11 cellular contexts compared by ENCODE assay signal in genomic region chr16:2196981-2197511, GRCh38. TPM values are rescaled to one million over a fixed set of nuclear protein-coding genes. Genes with fewer than 3 reads are reported as not detected.
A peak's percentile ranks its signal among the peaks of the same experiment; 100 is the strongest.
DNase-seq lines count a peak whose midpoint lies in the region; ATAC-seq and TF ChIP-seq lines count a peak whose summit lies in the region.
"Had no signal": no experiment of that assay in that cellular context is flagged by ENCODE, and none has a peak within 500 bp of the region (broad histone marks: within the 10 kb centered on the region; RNA-seq: fewer than 3 reads in every experiment).

No MANE protein-coding gene starts in this region.

- DNase-seq in A673 (ENCODE audit: low spot score): no peak
- DNase-seq in H7: no peak
- DNase-seq in mammary epithelial cell: no peak
- no peak for DNase-seq in natural killer cell treated with Interleukin-12 subunit alpha and Interleukin-12 subunit beta and Interleukin-15 and Interleukin-18, amount 100 ng/mL, for 72 hours (ENCODE audit: low spot score)
- no peak for DNase-seq in vagina (ENCODE audit: extremely low spot score in 2 of 2)
- DNase-seq in DMS79 treated with DMSO at 0.1 percent for 48 hours (lab: John Stamatoyannopoulos, UW): no peak
- DNase-seq: activated CD4-positive, CD25-positive, alpha-beta regulatory T cell treated with anti-CD3 and anti-CD28 coated beads, Interleukin-2, amount 50 U/mL, for 72 hours; aorta; NCI-H2029 treated with DMSO at 0.1 percent for 48 hours had no signal

- H3K4me1 ChIP-seq in A673 (ENCODE audit: insufficient read depth, low read length, poor library complexity, severe bottlenecking): peaks cover 7% of the 10 kb centered on the region
- peaks cover 15% of the 10 kb centered on the region for H3K4me1 ChIP-seq in mammary epithelial cell (ENCODE audit: insufficient read depth, low read length)
- peaks cover 18% of the 10 kb centered on the region for H3K4me1 ChIP-seq in vagina

- peak overlapping the region; percentile 20 for H3K4me3 Mint-ChIP-seq in natural killer cell treated with Interleukin-12 subunit alpha and Interleukin-12 subunit beta and Interleukin-15 and Interleukin-18, amount 100 ng/mL, for 72 hours

- H3K4me1 Mint-ChIP-seq in natural killer cell treated with Interleukin-12 subunit alpha and Interleukin-12 subunit beta and Interleukin-15 and Interleukin-18, amount 100 ng/mL, for 72 hours (ENCODE audit: low read depth in 2 of 2): no peaks in the 10 kb centered on the region

- H3K27ac Mint-ChIP-seq in natural killer cell treated with Interleukin-12 subunit alpha and Interleukin-12 subunit beta and Interleukin-15 and Interleukin-18, amount 100 ng/mL, for 72 hours: no peak overlapping the region

- ATAC-seq in natural killer cell treated with Interleukin-12 subunit alpha and Interleukin-12 subunit beta and Interleukin-15 and Interleukin-18, amount 100 ng/mL, for 72 hours: no peak
- ATAC-seq in GM19397 (IDR thresholded peaks at IDR 0.05; ENCODE audit: unreplicated experiment) (no peak), GM19023 (IDR thresholded peaks at IDR 0.05; ENCODE audit: unreplicated experiment) (no peak)

- peaks cover 7 to 18% of the 10 kb centered on the region in 2 donors for H3K27me3 Mint-ChIP-seq in natural killer cell treated with Interleukin-12 subunit alpha and Interleukin-12 subunit beta and Interleukin-15 and Interleukin-18, amount 100 ng/mL, for 72 hours

- H4K20me1 ChIP-seq in mammary epithelial cell (ENCODE audit: insufficient read depth, low read length): no peaks in the 10 kb centered on the region

- no peak for TF ChIP-seq POLR2A in vagina (IDR thresholded peaks at IDR 0.05)

- intact Hi-C loops in A673 (cut with micrococcal nuclease; ENCODE audit: unreplicated experiment) (no loop called here), mammary epithelial cell (cut with micrococcal nuclease) (loop anchor here (10.0 kb wide), 1 partner anchor 228 kb away; the partner anchor contains the start of gene CCNF), vagina (cut with DNase I) (no loop called here)

- H3K4me3 ChIP-seq in A673 (ENCODE audit: low read depth, low read length, poor library complexity, severe bottlenecking) (peak overlapping the region; percentile 35), H7 (ENCODE audit: insufficient read depth, low read depth, low read length) (peak overlapping the region; percentile 32), mammary epithelial cell (replicated peaks in 1 of 3; ENCODE audit: insufficient read depth in 1 of 3, low read depth in 2 of 3, low read length in 3 of 3) (no peak overlapping the region), vagina (peak overlapping the region in 1 of 2 donors; percentile 37)

- H3K27ac ChIP-seq in A673 (ENCODE audit: low read depth, low read length, poor library complexity, severe bottlenecking): no peak overlapping the region
- H3K27ac ChIP-seq in mammary epithelial cell (ENCODE audit: insufficient read depth, low read depth, low read length): no peak overlapping the region
- no peak overlapping the region for H3K27ac ChIP-seq in vagina

- in situ Hi-C loops in mammary epithelial cell (cut with MboI; ENCODE audit: low sequenced_read_pairs in 2 of 2): no loop called here

- no peak overlapping the region for H3K9ac ChIP-seq in mammary epithelial cell (ENCODE audit: insufficient read depth, low read length)

- no peaks in the 10 kb centered on the region for H3K9me3 Mint-ChIP-seq in natural killer cell treated with Interleukin-12 subunit alpha and Interleukin-12 subunit beta and Interleukin-15 and Interleukin-18, amount 100 ng/mL, for 72 hours

- H3K27me3 ChIP-seq in A673 (replicated peaks; ENCODE audit: insufficient read depth, low read depth, low read length, poor library complexity) (peaks cover 26% of the 10 kb centered on the region), H7 (ENCODE audit: control insufficient read depth, insufficient read depth, low read length) (peaks cover 35% of the 10 kb centered on the region), mammary epithelial cell (ENCODE audit: insufficient read depth, low read length) (no peaks in the 10 kb centered on the region), vagina (peaks cover 11% of the 10 kb centered on the region)

- H3K4me2 ChIP-seq in mammary epithelial cell (ENCODE audit: insufficient read depth, low read depth, low read length): peak overlapping the region; percentile 62

- TF ChIP-seq CTCF in A673 (conservative IDR thresholded peaks at IDR 0.05; ENCODE audit: low read depth, low read length) (no peak), mammary epithelial cell (conservative IDR thresholded peaks at IDR 0.05 in 1 of 2, IDR thresholded peaks at IDR 0.05 in 1 of 2; ENCODE audit: extremely low read depth in 1 of 2, insufficient read depth in 1 of 2, low read depth in 1 of 2, low read length in 2 of 2) (no peak), vagina (IDR thresholded peaks at IDR 0.05) (no peak)

- H3K9me3 ChIP-seq in A673 (ENCODE audit: low read depth, low read length, poor library complexity, severe bottlenecking) (no peaks in the 10 kb centered on the region), mammary epithelial cell (replicated peaks; ENCODE audit: insufficient read depth, low read length) (no peaks in the 10 kb centered on the region), vagina (no peaks in the 10 kb centered on the region)

- H3K36me3 Mint-ChIP-seq in natural killer cell treated with Interleukin-12 subunit alpha and Interleukin-12 subunit beta and Interleukin-15 and Interleukin-18, amount 100 ng/mL, for 72 hours: no peaks in the 10 kb centered on the region

- CTCF ChIA-PET in A673 (lab: Charles Lee) (no interaction called here), mammary epithelial cell (lab: Charles Lee; ENCODE audit: low non-redundant PET) (no interaction called here)

- WGBS in mammary epithelial cell (ENCODE audit: low coverage, missing lambda C conversion rate): 93% methylated on average over 2 of the region's 32 CpGs

- no peaks in the 10 kb centered on the region for H3K36me3 ChIP-seq in A673 (ENCODE audit: insufficient read depth, low read length, poor library complexity, severe bottlenecking)
- H3K36me3 ChIP-seq in H7 (replicated peaks; ENCODE audit: control insufficient read depth, insufficient read depth, low read length): no peaks in the 10 kb centered on the region
- no peaks in the 10 kb centered on the region for H3K36me3 ChIP-seq in mammary epithelial cell (ENCODE audit: insufficient read depth, low read length)
- H3K36me3 ChIP-seq in vagina: no peaks in the 10 kb centered on the region

- H2AFZ ChIP-seq in mammary epithelial cell (ENCODE audit: low read depth, low read length): peak overlapping the region; percentile 23

- dilution Hi-C loops in mammary epithelial cell (cut with HindIII; ENCODE audit: low sequenced_read_pairs): no loop called here

- H3K79me2 ChIP-seq in mammary epithelial cell (ENCODE audit: insufficient read depth, low read length): no peaks in the 10 kb centered on the region

- POLR2A ChIA-PET in A673 (lab: Charles Lee; ENCODE audit: low non-redundant PET): no interaction called here

- no TSS peak for BruUV-seq in A673 (replicated peaks; lab: Mats Ljungman, UMichigan)
- no TSS peak for BruUV-seq in mammary epithelial cell (replicated peaks; lab: Mats Ljungman, UMichigan)

RNA-seq across cellular contexts. Expression of gene CASKIN1, which starts 0.6 kb away (rescaled TPM):
- total RNA-seq in A673 (2021): 1.1 and 3.8 TPM in 2 replicates
- 1.5 and 2.0 TPM in 2 replicates for total RNA-seq in H7 (2014; rRNA removed; shearing (Covaris generic))
- 1 to 10 TPM in 1 of 2 donors, under 1 TPM in 1; 0.83 to 1.4 TPM for total RNA-seq in mammary epithelial cell
- 0.09 TPM for polyA plus RNA-seq in mammary epithelial cell
- not detected for polyA minus RNA-seq in mammary epithelial cell
- total RNA-seq in natural killer cell treated with Interleukin-12 subunit alpha and Interleukin-12 subunit beta and Interleukin-15 and Interleukin-18, amount 100 ng/mL, for 72 hours: under 1 TPM; 0.14 to 0.26 TPM
- 0.25 TPM for total RNA-seq in vagina

RNA-seq across cellular contexts. Expression of gene MLST8, which starts 8.2 kb away (rescaled TPM):
- total RNA-seq in A673 (2021) (58.3 and 58.8 TPM in 2 replicates), mammary epithelial cell (10 to 100 TPM; 39.0 to 55.8 TPM), vagina (51.6 TPM)
- total RNA-seq in H7 (2014; rRNA removed; shearing (Covaris generic)): 25.4 and 28.6 TPM in 2 replicates
- polyA plus RNA-seq in mammary epithelial cell: 68.1 TPM
- 45.8 TPM for polyA minus RNA-seq in mammary epithelial cell
- 10 to 100 TPM; 31.2 to 68.9 TPM for total RNA-seq in natural killer cell treated with Interleukin-12 subunit alpha and Interleukin-12 subunit beta and Interleukin-15 and Interleukin-18, amount 100 ng/mL, for 72 hours

RNA-seq across cellular contexts. Expression of gene BRICD5, which starts 13.6 kb away (rescaled TPM):
- total RNA-seq in A673 (2021) (16.0 and 18.6 TPM in 2 replicates), mammary epithelial cell (1 to 10 TPM in 1 of 2 donors, under 1 TPM in 1; 0.67 to 4.3 TPM), vagina (9.6 TPM)
- 3.9 and 7.4 TPM in 2 replicates for total RNA-seq in H7 (2014; rRNA removed; shearing (Covaris generic))
- 1.7 TPM for polyA plus RNA-seq in mammary epithelial cell
- not detected for polyA minus RNA-seq in mammary epithelial cell
- total RNA-seq in natural killer cell treated with Interleukin-12 subunit alpha and Interleukin-12 subunit beta and Interleukin-15 and Interleukin-18, amount 100 ng/mL, for 72 hours: 10 to 100 TPM in 1 of 2 donors, 1 to 10 TPM in 1; 6.2 to 23.7 TPM

RNA-seq across cellular contexts. Expression of gene PGP, which starts 17.6 kb away (rescaled TPM):
- 26.5 TPM in 2 replicates for total RNA-seq in A673 (2021)
- total RNA-seq in H7 (2014; rRNA removed; shearing (Covaris generic)): 42.5 and 57.4 TPM in 2 replicates
- 10 to 100 TPM; 12.8 to 19.0 TPM for total RNA-seq in mammary epithelial cell
- 19.9 TPM for polyA plus RNA-seq in mammary epithelial cell
- 6.6 TPM for polyA minus RNA-seq in mammary epithelial cell
- total RNA-seq in natural killer cell treated with Interleukin-12 subunit alpha and Interleukin-12 subunit beta and Interleukin-15 and Interleukin-18, amount 100 ng/mL, for 72 hours: 10 to 100 TPM; 18.8 to 39.8 TPM
- 15.5 TPM for total RNA-seq in vagina

RNA-seq across cellular contexts. Expression of gene E4F1, which starts 26.3 kb away (rescaled TPM):
- total RNA-seq in A673 (2021) (36.0 and 41.6 TPM in 2 replicates), mammary epithelial cell (10 to 100 TPM; 22.0 to 24.8 TPM), vagina (70.0 TPM)
- total RNA-seq in H7 (2014; rRNA removed; shearing (Covaris generic)): 33.4 and 36.8 TPM in 2 replicates
- 15.2 TPM for polyA plus RNA-seq in mammary epithelial cell
- 8.6 TPM for polyA minus RNA-seq in mammary epithelial cell
- 10 to 100 TPM; 27.5 to 51.8 TPM for total RNA-seq in natural killer cell treated with Interleukin-12 subunit alpha and Interleukin-12 subunit beta and Interleukin-15 and Interleukin-18, amount 100 ng/mL, for 72 hours

Comparison
In these comparisons a context has a peak if more than half of its experiments do, and no peak if none do; other contexts are left out.
1. H3K4me3 ChIP-seq: peak in A673 (single experiment) and H7 (single experiment); none in mammary epithelial cell (0 of 3).